ENCODE assay signal across 8 cellular contexts in genomic region chr13:28531195-28531955, GRCh38. TPM values are rescaled to one million over a fixed set of nuclear protein-coding genes. Genes with fewer than 3 reads are reported as not detected.
A peak's percentile ranks its signal among the peaks of the same experiment; 100 is the strongest.
DNase-seq lines count a peak whose midpoint lies in the region; ATAC-seq and TF ChIP-seq lines count a peak whose summit lies in the region.

No MANE protein-coding gene starts in this region.

- H3K27me3 ChIP-seq in mesenchymal stem cell (ENCODE audit: control insufficient read depth in 1 of 2, insufficient read depth in 1 of 2, low read length in 2 of 2), result peaks cover 76 to 79% of the 10 kb centered on the region in 2 experiments

- H2AFZ ChIP-seq in mesenchymal stem cell (ENCODE audit: low read depth, low read length), result peak overlapping the region; percentile 62

- no peaks in the 10 kb centered on the region for H3K36me3 ChIP-seq in mesenchymal stem cell (ENCODE audit: control insufficient read depth in 1 of 2, insufficient read depth in 2 of 2, low read depth in 1 of 2, low read length in 2 of 2)

- H3K23ac ChIP-seq in mesenchymal stem cell (ENCODE audit: low read length in 2 of 2), result peak overlapping the region in 1 of 2 experiments; percentile 97

- WGBS in mesenchymal stem cell, result 6% methylated on average over 34 of the region's 34 CpGs

- H2BK5ac ChIP-seq in mesenchymal stem cell (ENCODE audit: low read depth, low read length, poor library complexity, severe bottlenecking), result no peak overlapping the region

- H2BK15ac ChIP-seq in mesenchymal stem cell (ENCODE audit: low read depth, poor library complexity, severe bottlenecking), result no peak overlapping the region

- no peaks in the 10 kb centered on the region for H3K9me3 ChIP-seq in mesenchymal stem cell (ENCODE audit: control insufficient read depth, low read length)

- no peak overlapping the region for H2AK5ac ChIP-seq in mesenchymal stem cell (ENCODE audit: low read length, severe bottlenecking)

- ATAC-seq in HG02798 (IDR thresholded peaks at IDR 0.05; ENCODE audit: poor library complexity, unreplicated experiment), result no peak

- H4K91ac ChIP-seq in mesenchymal stem cell (ENCODE audit: low read length), result peak overlapping the region; percentile 36

- peak overlapping the region; percentile 78 for H4K8ac ChIP-seq in mesenchymal stem cell (ENCODE audit: low read length)

- H2BK120ac ChIP-seq in mesenchymal stem cell (ENCODE audit: low read depth, low read length), result no peak overlapping the region

- H3K27ac ChIP-seq in mesenchymal stem cell (ENCODE audit: low read length, poor library complexity, severe bottlenecking), result no peak overlapping the region

- H3K36me3 Mint-ChIP-seq in activated naive CD4-positive, alpha-beta T cell treated with anti-CD3 and anti-CD28 coated beads, Interleukin-2, amount 10 ng/mL, durations not matched to agents 7 days and 5 days, result no peaks in the 10 kb centered on the region

- CTCF ChIA-PET in activated naive CD4-positive, alpha-beta T cell treated with anti-CD3 and anti-CD28 coated beads, Interleukin-2, amount 10 ng/mL, durations not matched to agents 7 days and 5 days (lab: Charles Lee), result no interaction called here

- in situ Hi-C loops in ACHN (cut with HindIII; ENCODE audit: low pct_ligation_motif_present, low pct_unique_long_range_greater_than_20kb, low sequenced_read_pairs), result no loop called here

- TF ChIP-seq CTCF in GM20000 (IDR thresholded peaks at IDR 0.05; ENCODE audit: extremely low read depth, missing control alignments), result no peak

- peak overlapping the region; percentile 48 for H3K9ac ChIP-seq in mesenchymal stem cell (ENCODE audit: low read length)

- no peak overlapping the region for H3K27ac Mint-ChIP-seq in activated naive CD4-positive, alpha-beta T cell treated with anti-CD3 and anti-CD28 coated beads, Interleukin-2, amount 10 ng/mL, durations not matched to agents 7 days and 5 days

- no peak overlapping the region for H3K4me3 Mint-ChIP-seq in activated naive CD4-positive, alpha-beta T cell treated with anti-CD3 and anti-CD28 coated beads, Interleukin-2, amount 10 ng/mL, durations not matched to agents 7 days and 5 days

- H3K4me1 ChIP-seq in mesenchymal stem cell (ENCODE audit: control insufficient read depth, insufficient read depth, low read depth, low read length), result peaks cover 22% of the 10 kb centered on the region

- H3K18ac ChIP-seq in mesenchymal stem cell (ENCODE audit: low read depth in 1 of 2, low read length in 2 of 2), result peak overlapping the region; percentile 25 to 55

- H3K4me1 Mint-ChIP-seq in activated naive CD4-positive, alpha-beta T cell treated with anti-CD3 and anti-CD28 coated beads, Interleukin-2, amount 10 ng/mL, durations not matched to agents 7 days and 5 days, result peaks cover 3% of the 10 kb centered on the region

- peaks cover 54% of the 10 kb centered on the region for H3K27me3 Mint-ChIP-seq in activated naive CD4-positive, alpha-beta T cell treated with anti-CD3 and anti-CD28 coated beads, Interleukin-2, amount 10 ng/mL, durations not matched to agents 7 days and 5 days

- DNase-seq in ACHN (peak; percentile 19), HT1080 (ENCODE audit: low read depth) (peak; percentile 56), ecto neural progenitor cell (ENCODE audit: low spot score) (peak; percentile 71), mesenchymal stem cell (peak; percentile 50), GM20000 (ENCODE audit: low spot score) (no peak)
- DNase-seq in activated CD4-positive, alpha-beta T cell treated with anti-CD3 and anti-CD28 coated beads, Interleukin-2, amount 50 U/mL, for 4 hours, result no peak
- DNase-seq in activated naive CD4-positive, alpha-beta T cell treated with anti-CD3 and anti-CD28 coated beads, Interleukin-2, amount 10 ng/mL, durations not matched to agents 7 days and 5 days, result no peak

- H3K4ac ChIP-seq in mesenchymal stem cell (ENCODE audit: low read depth in 1 of 2, low read length in 2 of 2), result peak overlapping the region in 1 of 2 experiments; percentile 20

- peak overlapping the region; percentile 79 for H3K4me2 ChIP-seq in mesenchymal stem cell (ENCODE audit: low read length, poor library complexity, severe bottlenecking)

- H2BK12ac ChIP-seq in mesenchymal stem cell (ENCODE audit: low read length in 2 of 2), result peak overlapping the region; percentile 22 to 89

- H3K4me3 ChIP-seq in mesenchymal stem cell (ENCODE audit: insufficient read depth in 1 of 2, low read depth in 1 of 2, low read length in 2 of 2), result peak overlapping the region; percentile 26 to 75

- H3K14ac ChIP-seq in mesenchymal stem cell (ENCODE audit: low read length in 2 of 2), result peak overlapping the region in 1 of 2 experiments; percentile 90

- H3K9me3 Mint-ChIP-seq in activated naive CD4-positive, alpha-beta T cell treated with anti-CD3 and anti-CD28 coated beads, Interleukin-2, amount 10 ng/mL, durations not matched to agents 7 days and 5 days, result no peaks in the 10 kb centered on the region

- H3K79me1 ChIP-seq in mesenchymal stem cell (replicated peaks; ENCODE audit: low read length, poor library complexity, severe bottlenecking), result no peaks in the 10 kb centered on the region

RNA-seq across cellular contexts. Expression of gene FLT1, which starts 36.4 kb away (rescaled TPM):
- 2.3 and 3.3 TPM in 2 replicates for total RNA-seq in HT1080 (2014; rRNA removed; shearing (Covaris generic))
- 0.06 and 0.08 TPM in 2 replicates for polyA plus RNA-seq in HT1080 (2015; cell fraction: cytosol; rRNA removed)
- 0.08 and 0.26 TPM in 2 replicates for polyA plus RNA-seq in HT1080 (2015; cell fraction: nucleus; rRNA removed)
- polyA plus RNA-seq in mesenchymal stem cell (2013, experiment 1 of 2), result 42.4 TPM
- polyA plus RNA-seq in mesenchymal stem cell (2013, experiment 2 of 2), result 41.8 TPM

Comparison
In these comparisons a context has a peak if more than half of its experiments do, and no peak if none do; other contexts are left out.
1. DNase-seq: peak in ACHN (single experiment), HT1080 (single experiment), ecto neural progenitor cell (single experiment) and mesenchymal stem cell (single experiment); none in activated CD4-positive, alpha-beta T cell treated with anti-CD3 and anti-CD28 coated beads, Interleukin-2, amount 50 U/mL, for 4 hours (0 of 2), activated naive CD4-positive, alpha-beta T cell treated with anti-CD3 and anti-CD28 coated beads, Interleukin-2, amount 10 ng/mL, durations not matched to agents 7 days and 5 days (single experiment) and GM20000 (single experiment).